Comparison of ENCODE assay signal across 13 cellular contexts in the genomic region with DNA sequence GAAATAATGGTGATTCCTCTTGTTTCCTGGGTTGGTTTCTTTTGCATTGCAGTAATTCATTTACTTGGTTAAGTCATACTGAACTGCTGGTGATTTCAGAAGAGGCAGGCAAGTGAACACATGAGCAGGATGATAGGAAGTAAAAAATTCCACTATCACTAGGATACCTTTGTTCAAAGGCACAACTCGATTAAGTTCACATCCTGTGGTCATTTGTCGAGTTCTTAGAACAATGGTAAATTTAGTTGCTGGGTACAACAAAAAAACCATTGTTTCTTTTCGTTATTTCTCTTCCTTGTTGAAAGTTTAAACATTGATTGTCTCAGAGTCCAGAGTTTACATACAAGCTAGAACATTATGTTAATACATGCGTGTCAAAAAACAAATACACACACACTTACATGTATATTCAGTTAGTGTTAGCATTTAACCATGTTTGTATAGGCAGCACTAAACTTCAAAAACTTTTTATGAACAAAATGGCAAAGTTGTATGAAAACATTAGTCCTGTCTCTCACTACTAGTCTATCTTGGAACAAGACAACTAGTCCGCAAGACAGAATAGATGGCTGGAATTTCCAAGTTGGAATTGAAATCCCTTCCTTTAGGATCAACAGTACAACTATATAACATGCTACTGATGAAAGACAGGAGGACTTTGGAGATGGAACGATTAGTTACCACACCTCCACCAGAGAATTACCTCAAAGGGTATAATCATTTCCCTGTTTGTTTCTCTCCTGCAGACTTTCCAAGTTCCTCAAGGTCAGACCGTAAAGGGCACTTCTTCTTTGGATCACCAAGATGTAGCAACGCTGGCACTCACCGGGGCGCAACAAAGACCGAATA. TPM values are rescaled to one million over a fixed set of nuclear protein-coding genes. Genes with fewer than 3 reads are reported as not detected.
A peak's percentile ranks its signal among the peaks of the same experiment; 100 is the strongest.
DNase-seq lines count a peak whose midpoint lies in the region; ATAC-seq lines count a peak whose summit lies in the region.
"Had no signal": no experiment of that assay in that cellular context is flagged by ENCODE, and none has a peak within 500 bp of the region (broad histone marks: within the 10 kb centered on the region; RNA-seq: fewer than 3 reads in every experiment).

No MANE protein-coding gene starts in this region.

- peaks cover 1% of the 10 kb centered on the region for H3K36me3 Mint-ChIP-seq in activated naive CD4-positive, alpha-beta T cell treated with anti-CD3 and anti-CD28 coated beads, Interleukin-2, amount 50 U/mL, for 24 hours
- peaks cover 34% of the 10 kb centered on the region for H3K36me3 Mint-ChIP-seq in activated CD4-positive, alpha-beta memory T cell treated with anti-CD3 and anti-CD28 coated beads, Interleukin-2, amount 10 ng/mL, durations not matched to agents 7 days and 5 days (ENCODE audit: low read depth)

- no peaks in the 10 kb centered on the region for H3K9me3 Mint-ChIP-seq in activated naive CD4-positive, alpha-beta T cell treated with anti-CD3 and anti-CD28 coated beads, Interleukin-2, amount 50 U/mL, for 24 hours
- H3K9me3 Mint-ChIP-seq in activated CD4-positive, alpha-beta memory T cell treated with anti-CD3 and anti-CD28 coated beads, Interleukin-2, amount 10 ng/mL, durations not matched to agents 7 days and 5 days: no peaks in the 10 kb centered on the region
- H3K9me3 Mint-ChIP-seq: activated naive CD4-positive, alpha-beta T cell treated with anti-CD3 and anti-CD28 coated beads, Interleukin-2, amount 10 ng/mL, durations not matched to agents 7 days and 5 days; nephron progenitor cell had no signal

- no peak overlapping the region for H3K4me3 Mint-ChIP-seq in activated naive CD4-positive, alpha-beta T cell treated with anti-CD3 and anti-CD28 coated beads, Interleukin-2, amount 50 U/mL, for 24 hours
- no peak overlapping the region for H3K4me3 Mint-ChIP-seq in activated CD4-positive, alpha-beta memory T cell treated with anti-CD3 and anti-CD28 coated beads, Interleukin-2, amount 10 ng/mL, durations not matched to agents 7 days and 5 days
- H3K4me3 Mint-ChIP-seq: activated naive CD4-positive, alpha-beta T cell treated with anti-CD3 and anti-CD28 coated beads, Interleukin-2, amount 10 ng/mL, durations not matched to agents 7 days and 5 days; nephron progenitor cell had no signal

- CTCF ChIA-PET in activated CD4-positive, alpha-beta memory T cell treated with anti-CD3 and anti-CD28 coated beads, Interleukin-2, amount 10 ng/mL, durations not matched to agents 7 days and 5 days (lab: Charles Lee): no interaction called here

- peak overlapping the region; percentile 35 for H3K27ac Mint-ChIP-seq in activated naive CD4-positive, alpha-beta T cell treated with anti-CD3 and anti-CD28 coated beads, Interleukin-2, amount 50 U/mL, for 24 hours
- no peak overlapping the region for H3K27ac Mint-ChIP-seq in activated CD4-positive, alpha-beta memory T cell treated with anti-CD3 and anti-CD28 coated beads, Interleukin-2, amount 10 ng/mL, durations not matched to agents 7 days and 5 days
- H3K27ac Mint-ChIP-seq: activated naive CD4-positive, alpha-beta T cell treated with anti-CD3 and anti-CD28 coated beads, Interleukin-2, amount 10 ng/mL, durations not matched to agents 7 days and 5 days; nephron progenitor cell had no signal

- H3K27me3 Mint-ChIP-seq in activated naive CD4-positive, alpha-beta T cell treated with anti-CD3 and anti-CD28 coated beads, Interleukin-2, amount 50 U/mL, for 24 hours: no peaks in the 10 kb centered on the region
- no peaks in the 10 kb centered on the region for H3K27me3 Mint-ChIP-seq in activated CD4-positive, alpha-beta memory T cell treated with anti-CD3 and anti-CD28 coated beads, Interleukin-2, amount 10 ng/mL, durations not matched to agents 7 days and 5 days
- H3K27me3 Mint-ChIP-seq: activated naive CD4-positive, alpha-beta T cell treated with anti-CD3 and anti-CD28 coated beads, Interleukin-2, amount 10 ng/mL, durations not matched to agents 7 days and 5 days had no signal

- no peak for DNase-seq in activated naive CD4-positive, alpha-beta T cell treated with anti-CD3 and anti-CD28 coated beads, Interleukin-2, amount 50 U/mL, for 16 hours
- DNase-seq in kidney tubule cell (ENCODE audit: low spot score): peak; percentile 94
- DNase-seq in substantia nigra (lab: John Stamatoyannopoulos, UW): no peak
- DNase-seq in activated CD4-positive, alpha-beta memory T cell treated with anti-CD3 and anti-CD28 coated beads, Interleukin-2, amount 10 ng/mL, durations not matched to agents 7 days and 5 days: no peak
- DNase-seq: activated naive CD4-positive, alpha-beta T cell treated with anti-CD3 and anti-CD28 coated beads, Interleukin-2, amount 10 ng/mL, durations not matched to agents 7 days and 5 days; NCI-H2171 treated with DMSO at 0.1 percent for 48 hours; nephron progenitor cell had no signal

- POLR2A ChIA-PET in activated CD4-positive, alpha-beta memory T cell treated with anti-CD3 and anti-CD28 coated beads, Interleukin-2, amount 10 ng/mL, durations not matched to agents 7 days and 5 days (lab: Charles Lee): no interaction called here

- ATAC-seq in HG03354 (IDR thresholded peaks at IDR 0.05; ENCODE audit: poor library complexity, severe bottlenecking, unreplicated experiment) (no peak), GM18517 (IDR thresholded peaks at IDR 0.05; ENCODE audit: unreplicated experiment) (no peak)
- ATAC-seq: A549 had no signal

- H3K27ac ChIP-seq in cingulate gyrus (ENCODE audit: low read depth, low read length) (peak overlapping the region; percentile 23), substantia nigra (ENCODE audit: low read depth, low read length, poor library complexity, severe bottlenecking) (peak overlapping the region; percentile 54)
- H3K27ac ChIP-seq: A549, tibial nerve had no signal

- peaks cover 45% of the 10 kb centered on the region for H3K4me1 Mint-ChIP-seq in activated naive CD4-positive, alpha-beta T cell treated with anti-CD3 and anti-CD28 coated beads, Interleukin-2, amount 50 U/mL, for 24 hours
- H3K4me1 Mint-ChIP-seq in activated CD4-positive, alpha-beta memory T cell treated with anti-CD3 and anti-CD28 coated beads, Interleukin-2, amount 10 ng/mL, durations not matched to agents 7 days and 5 days: peaks cover 25% of the 10 kb centered on the region

RNA-seq across cellular contexts. Expression of gene STK39, which starts 26.2 kb away (rescaled TPM):
- total RNA-seq in activated CD4-positive, alpha-beta memory T cell treated with anti-CD3 and anti-CD28 coated beads, Interleukin-2, amount 10 ng/mL, durations not matched to agents 7 days and 5 days: 10 to 100 TPM; 43.0 to 45.5 TPM
